Comparison of ENCODE assay signal across 1 cellular context in the genomic region with DNA sequence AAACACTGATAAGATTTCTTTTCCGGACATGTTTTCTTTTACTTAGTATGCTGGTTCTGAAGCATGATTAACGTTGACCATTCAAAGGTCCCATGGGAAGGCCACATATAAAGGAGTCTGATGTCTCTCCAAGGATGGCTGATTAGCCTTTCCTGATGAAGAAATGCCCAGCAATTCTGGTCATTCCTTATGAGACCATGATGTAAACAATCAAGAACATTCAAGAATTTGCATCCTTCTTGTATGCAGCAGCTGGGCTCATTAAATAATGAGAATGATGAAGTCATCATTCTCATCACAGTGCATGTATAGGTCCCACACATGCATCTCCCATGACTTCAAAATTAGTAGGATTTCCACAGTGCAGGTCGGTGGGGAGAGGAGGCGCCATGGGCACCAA.
TF ChIP-seq lines count a peak whose summit lies in the region.

No MANE protein-coding gene starts in this region.

TF ChIP-seq in IMR-90, 13 proteins besides CTCF, POLR2A, EP300 and RAD21 (continued from another document):
- TF ChIP-seq MXI1 (IDR thresholded peaks at IDR 0.05; ENCODE audit: borderline replicate concordance, low read depth, low read length) (no peak), CEBPB (IDR thresholded peaks at IDR 0.05; ENCODE audit: low read depth, low read length) (no peak), NFE2L2 (IDR thresholded peaks at IDR 0.05; ENCODE audit: low read depth, low read length) (no peak), RFX5 (IDR thresholded peaks at IDR 0.05; ENCODE audit: low read depth, low read length) (no peak)
